In genomic region chr2:201959198-201959597, GRCh38 we compare ENCODE assay signal across 23 cellular contexts.
DNase-seq lines count a peak whose midpoint lies in the region; ATAC-seq, FAIRE-seq and TF ChIP-seq lines count a peak whose summit lies in the region.
"Had no signal": no experiment of that assay in that cellular context is flagged by ENCODE, and none has a peak within 500 bp of the region (broad histone marks: within the 10 kb centered on the region; RNA-seq: fewer than 3 reads in every experiment).

No MANE protein-coding gene starts in this region.

- no peak overlapping the region for H3K4me3 ChIP-seq in MM.1S (ENCODE audit: low read length)
- H3K4me3 ChIP-seq in K562 = no peak overlapping the region
- no peak overlapping the region for H3K4me3 ChIP-seq in stomach
- H3K4me3 ChIP-seq: GM23248, HAP-1 had no signal

- no peak for TF ChIP-seq CTCF in MM.1S (IDR thresholded peaks at IDR 0.05; ENCODE audit: low read length)
- no peak for TF ChIP-seq CTCF in K562 (IDR thresholded peaks at IDR 0.05 in 2 of 3, conservative IDR thresholded peaks at IDR 0.05 in 1 of 3; ENCODE audit: insufficient read depth in 2 of 3, low read depth in 1 of 3, low read length in 3 of 3)
- TF ChIP-seq CTCF in stomach (IDR thresholded peaks at IDR 0.05) = no peak

- intact Hi-C loops in K562 (cut with micrococcal nuclease) (no loop called here), stomach (cut with DNase I; ENCODE audit: low total_unique reads) (no loop called here)

- H3K4me2 ChIP-seq in MM.1S (ENCODE audit: low read depth, low read length) = 0 out of 2 replicates have a peak overlapping the region, but pooled peaks have one; percentile 1
- H3K4me2 ChIP-seq in K562 (ENCODE audit: insufficient read depth, low read length) = no peak overlapping the region

- TF ChIP-seq EP300 in K562 (IDR thresholded peaks at IDR 0.05; ENCODE audit: low read length) (no peak), stomach (IDR thresholded peaks at IDR 0.05) (no peak)

- POLR2A ChIA-PET in K562 (lab: Yijun Ruan, JAX) = no interaction called here

- H3K79me2 ChIP-seq in MM.1S (ENCODE audit: low read length) (no peaks in the 10 kb centered on the region), K562 (ENCODE audit: control insufficient read depth, insufficient read depth, low read length) (no peaks in the 10 kb centered on the region)

- FAIRE-seq in GM12892 (lab: Jason Lieb, UNC) (peak; percentile 36), K562 (lab: Jason Lieb, UNC) (no peak)
- FAIRE-seq: A204.1, GM19239, HTR-8/SVneo had no signal

- H3K27ac ChIP-seq in MM.1S (ENCODE audit: low read length) (no peak overlapping the region), K562 (ENCODE audit: extremely low read depth, low read depth, low read length) (no peak overlapping the region), stomach (no peak overlapping the region)
- H3K27ac ChIP-seq: GM23248 had no signal

- no peaks in the 10 kb centered on the region for H3K27me3 ChIP-seq in MM.1S (replicated peaks; ENCODE audit: insufficient read depth, low read length)
- peaks cover 5 to 36% of the 10 kb centered on the region in 2 experiments; a peak in 3 of 5 replicates for H3K27me3 ChIP-seq in K562 (ENCODE audit: control insufficient read depth in 2 of 2, insufficient read depth in 2 of 2, low read length in 2 of 2)
- H3K27me3 ChIP-seq in stomach = peaks cover 0 to 7% (median 0%) of the 10 kb centered on the region in 3 donors
- H3K27me3 ChIP-seq: BE2C had no signal

- H3K9me2 ChIP-seq in MM.1S (replicated peaks; ENCODE audit: insufficient read depth, low read length) = no peaks in the 10 kb centered on the region

- no peaks in the 10 kb centered on the region for H3K9me1 ChIP-seq in K562 (ENCODE audit: control insufficient read depth, insufficient read depth, low read length)

- H4K20me1 ChIP-seq in MM.1S (ENCODE audit: insufficient read depth, low read length) (no peaks in the 10 kb centered on the region), K562 (replicated peaks; ENCODE audit: control insufficient read depth, insufficient read depth, low read length) (no peaks in the 10 kb centered on the region)

- no peak overlapping the region for H3K9ac ChIP-seq in MM.1S (ENCODE audit: low read length)
- H3K9ac ChIP-seq in K562 (ENCODE audit: insufficient read depth in 1 of 2, low read depth in 2 of 2, low read length in 2 of 2) = no peak overlapping the region
- H3K9ac ChIP-seq: GM23248 had no signal

- H3K9me3 ChIP-seq in MM.1S (replicated peaks; ENCODE audit: insufficient read depth, low read length) (no peaks in the 10 kb centered on the region), K562 (replicated peaks; ENCODE audit: control insufficient read depth, insufficient read depth, low read depth, low read length) (no peaks in the 10 kb centered on the region), stomach (no peaks in the 10 kb centered on the region)
- H3K9me3 ChIP-seq: BE2C, HAP-1 had no signal

- ATAC-seq in K562 = no peak
- ATAC-seq in GM18502 (IDR thresholded peaks at IDR 0.05; ENCODE audit: poor library complexity, unreplicated experiment) = no peak
- ATAC-seq in GM18519 (IDR thresholded peaks at IDR 0.05; ENCODE audit: low FRiP score, unreplicated experiment) = no peak

- CTCF ChIA-PET in K562 (lab: Yijun Ruan, JAX; ENCODE audit: low intra/inter-chr PET ratio) = no interaction called here

- DNase-seq in GM12892 (ENCODE audit: insufficient read length) = no peak
- peak; percentile 40 for DNase-seq in MM.1S
- peak in 2 of 4 experiments; percentile 10 to 14 for DNase-seq in K562 (ENCODE audit: extremely low read depth in 1 of 4, low spot score in 3 of 4)
- no peak for DNase-seq in stomach
- DNase-seq: ACHN; BE2C; C1 segment of cervical spinal cord; CD4-positive, CD25-positive, alpha-beta regulatory T cell; CD8-positive, alpha-beta memory T cell; COR-L47; DMS 273 treated with DMSO at 0.1 percent for 48 hours; DMS53; DND-41; EL; IMR-90; KBM-7 had no signal

- in situ Hi-C loops in K562 (cut with MboI) = no loop called here

- H3K36me3 ChIP-seq in MM.1S (replicated peaks; ENCODE audit: insufficient read depth, low read length) (no peaks in the 10 kb centered on the region), K562 (ENCODE audit: control insufficient read depth, insufficient read depth, low read length) (no peaks in the 10 kb centered on the region), stomach (no peaks in the 10 kb centered on the region)
- H3K36me3 ChIP-seq: BE2C, HAP-1 had no signal

- H2AFZ ChIP-seq in MM.1S (ENCODE audit: low read length) (no peak overlapping the region), K562 (ENCODE audit: low read depth, low read length) (no peak overlapping the region)
- H2AFZ ChIP-seq: GM23248 had no signal

- no peak for TF ChIP-seq POLR2A in GM12892 (IDR thresholded peaks at IDR 0.05; ENCODE audit: low read depth, low read length)
- no peak for TF ChIP-seq POLR2A in K562 (conservative IDR thresholded peaks at IDR 0.05)
- no peak for TF ChIP-seq POLR2A in stomach (IDR thresholded peaks at IDR 0.05)

- 0 out of 2 replicates have a peak, but pooled peaks cover under 1% of the 10 kb centered on the region for H3F3A ChIP-seq in MM.1S (ENCODE audit: insufficient read depth, low read length)

- 0% methylated on average over 6 of the region's 6 CpGs for WGBS in K562 (ENCODE audit: insufficient coverage, low coverage, missing lambda C conversion rate)
- WGBS in stomach, 5 donors = 50 to 75% (median 60%) methylated on average over 6 of the region's 6 CpGs

- H3K4me1 ChIP-seq in MM.1S (ENCODE audit: low read length) (peaks cover 11% of the 10 kb centered on the region), K562 (replicated peaks in 1 of 2; ENCODE audit: control insufficient read depth in 2 of 2, insufficient read depth in 2 of 2, low read length in 2 of 2) (no peaks in the 10 kb centered on the region), stomach (no peaks in the 10 kb centered on the region)

- no TSS peak for BruUV-seq in K562 (replicated peaks; lab: Mats Ljungman, UMichigan)

- no peak for TF ChIP-seq RAD21 in K562 (CRISPR knock-in tag; conservative IDR thresholded peaks at IDR 0.05 in 1 of 2, IDR thresholded peaks at IDR 0.05 in 1 of 2)

TF ChIP-seq in K562, 482 proteins besides CTCF, POLR2A, EP300 and RAD21:
- peak; percentile 11; the same call in 1 of the 2 replicates for TF ChIP-seq CBFA2T3 (IDR thresholded peaks at IDR 0.05)
- TF ChIP-seq SOX6 (IDR thresholded peaks at IDR 0.05) = no peak
- peak; percentile 75 to 80 for TF ChIP-seq NRF1 (conservative IDR thresholded peaks at IDR 0.05 in 1 of 2, IDR thresholded peaks at IDR 0.05 in 1 of 2)
- TF ChIP-seq KDM5B (IDR thresholded peaks at IDR 0.05; ENCODE audit: insufficient replicate concordance, low read depth, low read length) = no peak
- TF ChIP-seq ARID1B (IDR thresholded peaks at IDR 0.05) = 0 out of 2 replicates have a peak, but pooled peaks have one; percentile 19
- peak; percentile 78 for TF ChIP-seq ZNF766 (CRISPR knock-in tag; conservative IDR thresholded peaks at IDR 0.05)
- TF ChIP-seq STAT5B (CRISPR knock-in tag; IDR thresholded peaks at IDR 0.05) = no peak
